In genomic region chr12:122875590-122876220, GRCh38 we compare ENCODE assay signal across 10 cellular contexts. TPM values are rescaled to one million over a fixed set of nuclear protein-coding genes. Genes with fewer than 3 reads are reported as not detected.
DNase-seq lines count a peak whose midpoint lies in the region; ATAC-seq and TF ChIP-seq lines count a peak whose summit lies in the region.
"Had no signal": no experiment of that assay in that cellular context is flagged by ENCODE, and none has a peak within 500 bp of the region (broad histone marks: within the 10 kb centered on the region; RNA-seq: fewer than 3 reads in every experiment).

No MANE protein-coding gene starts in this region.

- intact Hi-C loops in stomach (cut with DNase I; ENCODE audit: low total_unique reads), result no loop called here

- TF ChIP-seq CTCF in stomach (IDR thresholded peaks at IDR 0.05), result no peak

- no peak for TF ChIP-seq EP300 in stomach (IDR thresholded peaks at IDR 0.05)

- no peak for TF ChIP-seq POLR2A in stomach (IDR thresholded peaks at IDR 0.05)

- no peaks in the 10 kb centered on the region for H3K9me3 Mint-ChIP-seq in activated T-cell treated with anti-CD3 and anti-CD28 coated beads, Interleukin-2, amount 50 U/mL, for 4 hours

- peak overlapping the region; percentile 21 for H3K4me3 Mint-ChIP-seq in activated T-cell treated with anti-CD3 and anti-CD28 coated beads, Interleukin-2, amount 50 U/mL, for 4 hours

- H3K27me3 Mint-ChIP-seq in activated T-cell treated with anti-CD3 and anti-CD28 coated beads, Interleukin-2, amount 50 U/mL, for 4 hours (ENCODE audit: low read depth), result no peaks in the 10 kb centered on the region

- peak; percentile 69 for ATAC-seq in HG02885 (IDR thresholded peaks at IDR 0.05; ENCODE audit: poor library complexity, unreplicated experiment)
- ATAC-seq in activated T-cell treated with anti-CD3 and anti-CD28 coated beads, Interleukin-2, amount 50 U/mL, for 4 hours, result peak; percentile 51 to 59
- no peak for ATAC-seq in esophagus mucosa

- H3K36me3 Mint-ChIP-seq in activated T-cell treated with anti-CD3 and anti-CD28 coated beads, Interleukin-2, amount 50 U/mL, for 4 hours (ENCODE audit: insufficient read depth), result peaks cover 20% of the 10 kb centered on the region

- H3K36me3 ChIP-seq in stomach, result peaks cover 0 to 12% (median 6%) of the 10 kb centered on the region in 4 donors

- peaks cover 92% of the 10 kb centered on the region for H3K4me1 Mint-ChIP-seq in activated T-cell treated with anti-CD3 and anti-CD28 coated beads, Interleukin-2, amount 50 U/mL, for 4 hours (ENCODE audit: low read depth)

- peak overlapping the region; percentile 20 to 49 (median 33) for H3K27ac ChIP-seq in stomach
- H3K27ac ChIP-seq: C4-2B had no signal

- no peaks in the 10 kb centered on the region for H3K27me3 ChIP-seq in stomach

- WGBS in stomach, 5 donors, result 32 to 51% (median 40%) methylated on average over 7 of the region's 7 CpGs

- no peaks in the 10 kb centered on the region for H3K9me3 ChIP-seq in stomach

- H3K4me1 ChIP-seq in stomach, result peaks cover 42 to 100% (median 93%) of the 10 kb centered on the region in 4 donors

- peak; percentile 66 for DNase-seq in activated effector memory CD4-positive, alpha-beta T cell treated with anti-CD3 and anti-CD28 coated beads, Interleukin-2, amount 50 U/mL, for 16 hours
- DNase-seq in activated effector memory CD4-positive, alpha-beta T cell treated with Interleukin-2 at 50 U/mL for 16 hours, result no peak
- DNase-seq in activated T-cell treated with anti-CD3 and anti-CD28 coated beads, Interleukin-2, amount 50 U/mL, for 4 hours, result no peak
- peak; percentile 39 for DNase-seq in stomach
- DNase-seq in ecto neural progenitor cell (ENCODE audit: low spot score), result no peak
- no peak for DNase-seq in retina

- H3K4me3 ChIP-seq in stomach, result no peak overlapping the region
- H3K4me3 ChIP-seq: skin epidermis had no signal

RNA-seq across cellular contexts. Expression of gene VPS37B, which starts 20.2 kb away (rescaled TPM):
- 10 to 100 TPM; 11.9 to 20.3 (median 18.4) TPM for total RNA-seq in activated T-cell treated with anti-CD3 and anti-CD28 coated beads, Interleukin-2, amount 50 U/mL, for 4 hours
- total RNA-seq in stomach (100 to 1,000 TPM in 1 of 5 donors, 10 to 100 TPM in 4; 13.4 to 105 (median 68.5) TPM), esophagus mucosa (51.4 TPM)
- 10 to 100 TPM; 31.3 to 44.0 (median 37.1) TPM for polyA plus RNA-seq in stomach

RNA-seq across cellular contexts. Expression of gene HIP1R, which starts 40.4 kb away (rescaled TPM):
- 10 to 100 TPM; 23.2 to 34.5 (median 32.1) TPM for total RNA-seq in activated T-cell treated with anti-CD3 and anti-CD28 coated beads, Interleukin-2, amount 50 U/mL, for 4 hours
- total RNA-seq in stomach (100 to 1,000 TPM in 4 of 5 donors, 10 to 100 TPM in 1; 67.6 to 395 (median 160) TPM), esophagus mucosa (26.4 TPM)
- polyA plus RNA-seq in stomach, result 10 to 100 TPM; 52.1 to 69.6 (median 68.8) TPM

Comparison
In these comparisons a context has a peak if more than half of its experiments do, and no peak if none do; other contexts are left out.
1. DNase-seq: peak in activated effector memory CD4-positive, alpha-beta T cell treated with anti-CD3 and anti-CD28 coated beads, Interleukin-2, amount 50 U/mL, for 16 hours (single experiment) and stomach (single experiment); none in activated effector memory CD4-positive, alpha-beta T cell treated with Interleukin-2 at 50 U/mL for 16 hours (single experiment), activated T-cell treated with anti-CD3 and anti-CD28 coated beads, Interleukin-2, amount 50 U/mL, for 4 hours (single experiment), ecto neural progenitor cell (single experiment) and retina (single experiment).